Comparison of ENCODE assay signal across 26 cellular contexts in genomic region chr1:22129501-22130117, GRCh38. TPM values are rescaled to one million over a fixed set of nuclear protein-coding genes. Genes with fewer than 3 reads are reported as not detected.
"Had no signal": no experiment of that assay in that cellular context is flagged by ENCODE, and none has a peak within 500 bp of the region (broad histone marks: within the 10 kb centered on the region; RNA-seq: fewer than 3 reads in every experiment).

No MANE protein-coding gene starts in this region.

- H3K4me3 ChIP-seq: pancreas, psoas muscle, right lobe of liver, sigmoid colon, stomach, thoracic aorta, thyroid gland, tibial nerve, upper lobe of left lung, vagina had no signal

- H3K4me1 ChIP-seq: pancreas, right lobe of liver had no signal

- H3K27ac ChIP-seq: pancreas, psoas muscle, right lobe of liver, sigmoid colon, stomach, thoracic aorta, thyroid gland, tibial nerve, upper lobe of left lung, vagina had no signal

- H3K36me3 Mint-ChIP-seq: naive thymus-derived CD8-positive, alpha-beta T cell; natural killer cell treated with Interleukin-12 subunit alpha and Interleukin-12 subunit beta and Interleukin-15 and Interleukin-18, amount 100 ng/mL, for 72 hours had no signal

- H3K36me3 ChIP-seq: pancreas, right lobe of liver, sigmoid colon, thoracic aorta, thyroid gland, tibial nerve, upper lobe of left lung, vagina had no signal

- H3K4me1 Mint-ChIP-seq: neural crest cell; stimulated activated effector memory CD8-positive, alpha-beta T cell treated with anti-CD3 and anti-CD28 coated beads, Interleukin-12 subunit alpha, Interleukin-12 subunit beta, amount 100 ng/mL, for 72 hours had no signal

- H3K27me3 Mint-ChIP-seq: natural killer cell treated with Interleukin-12 subunit alpha and Interleukin-12 subunit beta and Interleukin-15 and Interleukin-18, amount 100 ng/mL, for 72 hours; stimulated activated naive CD8-positive, alpha-beta T cell treated with anti-CD3 and anti-CD28 coated beads, Interleukin-15, Interleukin-2, amounts not matched to agents 100 ng/mL and 50 ng/mL, for 24 hours had no signal

- H3K9me3 ChIP-seq: pancreas, psoas muscle, right lobe of liver, sigmoid colon, stomach, thoracic aorta, thyroid gland, tibial nerve, upper lobe of left lung, vagina had no signal

- H3K27me3 ChIP-seq: pancreas, sigmoid colon, thyroid gland, upper lobe of left lung, vagina had no signal

- H3K27ac Mint-ChIP-seq: natural killer cell treated with Interleukin-12 subunit alpha and Interleukin-12 subunit beta and Interleukin-15 and Interleukin-18, amount 100 ng/mL, for 72 hours; nephron progenitor cell; stimulated activated effector memory CD8-positive, alpha-beta T cell treated with anti-CD3 and anti-CD28 coated beads, Interleukin-12 subunit alpha, Interleukin-12 subunit beta, amount 100 ng/mL, for 72 hours; stimulated activated naive B cell treated with anti-CD40 and anti-IgM and Interleukin-4, amounts not matched to agents 10 μg/mL and 1 μg/mL and 100 μg/mL, for 72 hours; stimulated activated naive CD8-positive, alpha-beta T cell treated with anti-CD3 and anti-CD28 coated beads, Interleukin-15, Interleukin-2, amounts not matched to agents 100 ng/mL and 50 ng/mL, for 24 hours had no signal

- ATAC-seq: naive thymus-derived CD8-positive, alpha-beta T cell; natural killer cell treated with Interleukin-12 subunit alpha and Interleukin-12 subunit beta and Interleukin-15 and Interleukin-18, amount 100 ng/mL, for 72 hours; pancreas; psoas muscle; right cardiac atrium; right lobe of liver; stimulated activated effector memory CD8-positive, alpha-beta T cell treated with anti-CD3 and anti-CD28 coated beads, Interleukin-12 subunit alpha, Interleukin-12 subunit beta, amount 100 ng/mL, for 72 hours; stimulated activated naive B cell treated with anti-CD40 and anti-IgM and Interleukin-4, amounts not matched to agents 10 μg/mL and 1 μg/mL and 100 μg/mL, for 72 hours had no signal

- H3K4me3 Mint-ChIP-seq: naive thymus-derived CD8-positive, alpha-beta T cell; natural killer cell treated with Interleukin-12 subunit alpha and Interleukin-12 subunit beta and Interleukin-15 and Interleukin-18, amount 100 ng/mL, for 72 hours; nephron progenitor cell; neural crest cell; stimulated activated effector memory CD8-positive, alpha-beta T cell treated with anti-CD3 and anti-CD28 coated beads, Interleukin-12 subunit alpha, Interleukin-12 subunit beta, amount 100 ng/mL, for 72 hours; stimulated activated naive B cell treated with anti-CD40 and anti-IgM and Interleukin-4, amounts not matched to agents 10 μg/mL and 1 μg/mL and 100 μg/mL, for 72 hours; stimulated activated naive CD8-positive, alpha-beta T cell treated with anti-CD3 and anti-CD28 coated beads, Interleukin-15, Interleukin-2, amounts not matched to agents 100 ng/mL and 50 ng/mL, for 24 hours had no signal

- H3K9me3 Mint-ChIP-seq: naive thymus-derived CD8-positive, alpha-beta T cell; natural killer cell treated with Interleukin-12 subunit alpha and Interleukin-12 subunit beta and Interleukin-15 and Interleukin-18, amount 100 ng/mL, for 72 hours; nephron progenitor cell; neural crest cell; stimulated activated effector memory CD8-positive, alpha-beta T cell treated with anti-CD3 and anti-CD28 coated beads, Interleukin-12 subunit alpha, Interleukin-12 subunit beta, amount 100 ng/mL, for 72 hours; stimulated activated naive B cell treated with anti-CD40 and anti-IgM and Interleukin-4, amounts not matched to agents 10 μg/mL and 1 μg/mL and 100 μg/mL, for 72 hours; stimulated activated naive CD8-positive, alpha-beta T cell treated with anti-CD3 and anti-CD28 coated beads, Interleukin-15, Interleukin-2, amounts not matched to agents 100 ng/mL and 50 ng/mL, for 24 hours had no signal

- DNase-seq: naive thymus-derived CD8-positive, alpha-beta T cell; nephron progenitor cell; occipital lobe; pancreas; psoas muscle; right lobe of liver; sigmoid colon; small intestine; stimulated activated CD4-positive, alpha-beta T cell treated with anti-CD3 and anti-CD28 coated beads, Interleukin-15, amount 100 ng/mL, for 24 hours; stimulated activated CD4-positive, alpha-beta T cell treated with anti-CD3 and anti-CD28 coated beads, Interleukin-2, amount 100 ng/mL, for 24 hours; stimulated activated CD4-positive, alpha-beta T cell treated with anti-CD3 and anti-CD28 coated beads, Interleukin-2, amount 100 ng/mL, for 48 hours; stimulated activated CD4-positive, alpha-beta T cell treated with anti-CD3 and anti-CD28 coated beads, Interleukin-4, amount 100 ng/mL, for 24 hours; stimulated activated naive B cell treated with anti-CD40 and anti-IgM and Interleukin-4, amounts not matched to agents 10 μg/mL and 1 μg/mL and 100 μg/mL, for 72 hours; stimulated activated naive CD4-positive, alpha-beta T cell treated with Interleukin-2 at 50 U/mL for 16 hours; stomach; thyroid gland; trophoblast cell had no signal

RNA-seq across cellular contexts. Expression of gene WNT4, which starts 13.3 kb away (rescaled TPM):
- total RNA-seq: naive thymus-derived CD8-positive, alpha-beta T cell; natural killer cell treated with Interleukin-12 subunit alpha and Interleukin-12 subunit beta and Interleukin-15 and Interleukin-18, amount 100 ng/mL, for 72 hours; thoracic aorta had no signal
